In the genomic region with DNA sequence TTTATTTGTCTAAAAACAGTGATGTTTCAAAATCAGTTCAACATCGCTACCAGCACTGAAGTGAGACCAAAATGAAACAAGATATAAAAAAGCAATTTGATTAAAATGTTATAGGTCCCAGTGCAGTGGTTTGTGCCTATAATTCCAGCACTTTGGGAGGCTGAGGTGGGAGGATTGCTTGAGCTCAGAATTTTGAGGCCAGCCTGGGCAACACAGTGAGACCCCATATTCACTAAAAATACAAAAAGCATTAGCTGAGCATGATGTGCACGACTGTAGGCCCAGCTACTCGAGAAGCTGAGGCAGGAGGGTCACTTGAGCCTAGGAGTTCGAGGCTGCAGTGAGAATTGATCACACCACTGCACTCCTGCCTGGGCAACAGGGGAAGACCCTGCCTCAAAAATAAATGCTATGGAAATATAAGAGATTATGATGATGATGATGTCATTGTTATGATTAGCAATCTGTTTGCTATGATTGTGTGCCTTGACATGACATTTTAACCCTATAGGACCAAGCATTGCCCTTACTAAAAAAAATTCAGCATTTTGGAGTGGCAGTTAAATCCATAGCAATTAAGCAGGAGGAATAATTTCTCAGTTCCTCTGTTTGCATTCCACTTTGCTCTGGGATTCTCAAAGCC, we compare ENCODE assay signal across 2 cellular contexts.
TF ChIP-seq lines count a peak whose summit lies in the region.
"Not testable (repeated sequence)": the region's sequence is repeated elsewhere in the genome, so short reads cannot be mapped to it uniquely, and the experiment has no call there.

No MANE protein-coding gene starts in this region.

TF ChIP-seq in HEK293, 187 proteins besides CTCF, POLR2A, EP300 and RAD21:
- TF ChIP-seq, protein P1, sequence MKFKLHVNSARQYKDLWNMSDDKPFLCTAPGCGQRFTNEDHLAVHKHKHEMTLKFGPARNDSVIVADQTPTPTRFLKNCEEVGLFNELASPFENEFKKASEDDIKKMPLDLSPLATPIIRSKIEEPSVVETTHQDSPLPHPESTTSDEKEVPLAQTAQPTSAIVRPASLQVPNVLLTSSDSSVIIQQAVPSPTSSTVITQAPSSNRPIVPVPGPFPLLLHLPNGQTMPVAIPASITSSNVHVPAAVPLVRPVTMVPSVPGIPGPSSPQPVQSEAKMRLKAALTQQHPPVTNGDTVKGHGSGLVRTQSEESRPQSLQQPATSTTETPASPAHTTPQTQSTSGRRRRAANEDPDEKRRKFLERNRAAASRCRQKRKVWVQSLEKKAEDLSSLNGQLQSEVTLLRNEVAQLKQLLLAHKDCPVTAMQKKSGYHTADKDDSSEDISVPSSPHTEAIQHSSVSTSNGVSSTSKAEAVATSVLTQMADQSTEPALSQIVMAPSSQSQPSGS (tag by site-specific recombination; IDR thresholded peaks at IDR 0.05; ENCODE audit: low read depth): peak; percentile 57; the same call in 1 of the 2 replicates

TF ChIP-seq in K562, 482 proteins besides CTCF, POLR2A, EP300 and RAD21 (continued from another document):
- TF ChIP-seq, protein P2, sequence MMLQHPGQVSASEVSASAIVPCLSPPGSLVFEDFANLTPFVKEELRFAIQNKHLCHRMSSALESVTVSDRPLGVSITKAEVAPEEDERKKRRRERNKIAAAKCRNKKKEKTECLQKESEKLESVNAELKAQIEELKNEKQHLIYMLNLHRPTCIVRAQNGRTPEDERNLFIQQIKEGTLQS (IDR thresholded peaks at IDR 0.05): peak; percentile 34; the same call in 1 of the 2 replicates
- TF ChIP-seq, protein P2 (CRISPR knock-in tag; conservative IDR thresholded peaks at IDR 0.05): not testable (repeated sequence)
